Comparison of ENCODE assay signal across 18 cellular contexts in genomic region chr2:176779917-176780316, GRCh38.
DNase-seq lines count a peak whose midpoint lies in the region; ATAC-seq, FAIRE-seq and TF ChIP-seq lines count a peak whose summit lies in the region.
"Had no signal": no experiment of that assay in that cellular context is flagged by ENCODE, and none has a peak within 500 bp of the region (broad histone marks: within the 10 kb centered on the region; RNA-seq: fewer than 3 reads in every experiment).

No MANE protein-coding gene starts in this region.

- no peak overlapping the region for H4K8ac ChIP-seq in IMR-90 (ENCODE audit: low read depth in 2 of 2, low read length in 2 of 2)

- H3K9me3 ChIP-seq in HepG2 (ENCODE audit: low read length), result peaks cover 7% of the 10 kb centered on the region; the same call in 1 of the 2 replicates
- H3K9me3 ChIP-seq in right lobe of liver, result no peaks in the 10 kb centered on the region
- H3K9me3 ChIP-seq in IMR-90 (ENCODE audit: control insufficient read depth, insufficient read depth, low read length), result no peaks in the 10 kb centered on the region
- H3K9me3 ChIP-seq in OCI-LY7 (ENCODE audit: low read length), result peaks cover 58% of the 10 kb centered on the region
- H3K9me3 ChIP-seq in tibial nerve, result no peaks in the 10 kb centered on the region

- H3K18ac ChIP-seq in IMR-90 (ENCODE audit: low read depth, low read length), result no peak overlapping the region

- H2BK15ac ChIP-seq in IMR-90 (ENCODE audit: low read depth, low read length), result no peak overlapping the region

- no peaks in the 10 kb centered on the region for H3K79me1 ChIP-seq in IMR-90 (ENCODE audit: low read depth in 1 of 2, low read length in 2 of 2)

- H3K79me2 ChIP-seq in HepG2 (ENCODE audit: insufficient read depth, low read length) (no peaks in the 10 kb centered on the region), OCI-LY7 (ENCODE audit: insufficient read depth, low read depth, low read length) (no peaks in the 10 kb centered on the region)

- no peak for TF ChIP-seq RAD21 in HepG2 (CRISPR knock-in tag; IDR thresholded peaks at IDR 0.05)
- TF ChIP-seq RAD21 in IMR-90 (IDR thresholded peaks at IDR 0.05; ENCODE audit: low read length), result no peak

- no peak overlapping the region for H3K23ac ChIP-seq in IMR-90 (ENCODE audit: low read depth, low read length)

- no TSS peak for BruUV-seq in HepG2 (replicated peaks; lab: Mats Ljungman, UMichigan)
- BruUV-seq in IMR-90 (replicated peaks; lab: Mats Ljungman, UMichigan), result no TSS peak
- no TSS peak for BruUV-seq in OCI-LY7 (replicated peaks; lab: Mats Ljungman, UMichigan)

- H3K4me2 ChIP-seq in HepG2 (ENCODE audit: low read depth, low read length) (no peak overlapping the region), IMR-90 (ENCODE audit: low read depth, low read length) (no peak overlapping the region), OCI-LY7 (ENCODE audit: low read length) (no peak overlapping the region)

- no peak overlapping the region for H3K56ac ChIP-seq in IMR-90 (ENCODE audit: extremely low read depth, insufficient read depth, low read length)

- no peaks in the 10 kb centered on the region for H3K9me2 ChIP-seq in OCI-LY7 (ENCODE audit: insufficient read depth, low read length)

- H3K36me3 ChIP-seq in HepG2 (replicated peaks in 1 of 2; ENCODE audit: control insufficient read depth in 1 of 2, insufficient read depth in 2 of 2, low read length in 2 of 2) (no peaks in the 10 kb centered on the region), right lobe of liver (no peaks in the 10 kb centered on the region), IMR-90 (ENCODE audit: control insufficient read depth, insufficient read depth, low read length) (no peaks in the 10 kb centered on the region), OCI-LY7 (ENCODE audit: insufficient read depth, low read length) (peaks cover 21% of the 10 kb centered on the region), tibial nerve (no peaks in the 10 kb centered on the region)
- H3K36me3 ChIP-seq: BLaER1 treated with 17β-estradiol and CSF1 and Interleukin-3, amounts not matched to agents 10 nM and 100 nM had no signal

- POLR2A ChIA-PET in HepG2 (lab: Yijun Ruan, JAX), result no interaction called here
- POLR2A ChIA-PET in IMR-90 (lab: Charles Lee; ENCODE audit: unreplicated experiment), result no interaction called here
- POLR2A ChIA-PET in OCI-LY7 (lab: Charles Lee), result no interaction called here

- no peak overlapping the region for H2BK5ac ChIP-seq in IMR-90 (ENCODE audit: low read depth, low read length, poor library complexity, severe bottlenecking)

- intact Hi-C loops in HepG2 (cut with micrococcal nuclease; ENCODE audit: unreplicated experiment) (no loop called here), right lobe of liver (cut with DNase I) (no loop called here), IMR-90 (cut with micrococcal nuclease) (no loop called here), OCI-LY7 (cut with micrococcal nuclease; ENCODE audit: unreplicated experiment) (no loop called here)

- no peaks in the 10 kb centered on the region for H3K4me1 ChIP-seq in HepG2 (ENCODE audit: insufficient read depth, low read length)
- no peaks in the 10 kb centered on the region for H3K4me1 ChIP-seq in right lobe of liver
- H3K4me1 ChIP-seq in IMR-90 (ENCODE audit: control insufficient read depth, insufficient read depth, low read length), result no peaks in the 10 kb centered on the region
- peaks cover 19% of the 10 kb centered on the region for H3K4me1 ChIP-seq in OCI-LY7 (ENCODE audit: insufficient read depth, low read length, poor library complexity, severe bottlenecking)
- no peaks in the 10 kb centered on the region for H3K4me1 ChIP-seq in tibial nerve

- no peak overlapping the region for H3K27ac ChIP-seq in HepG2 (ENCODE audit: extremely low read length, insufficient read depth, low read length)
- no peak overlapping the region for H3K27ac ChIP-seq in right lobe of liver
- no peak overlapping the region for H3K27ac ChIP-seq in IMR-90 (ENCODE audit: insufficient read depth, low read length)
- H3K27ac ChIP-seq in OCI-LY7 (ENCODE audit: low read depth, low read length, poor library complexity, severe bottlenecking), result no peak overlapping the region
- H3K27ac ChIP-seq in tibial nerve, result no peak overlapping the region
- H3K27ac ChIP-seq: BLaER1 treated with 17β-estradiol and CSF1 and Interleukin-3, amounts not matched to agents 10 nM and 100 nM had no signal

- H2AFZ ChIP-seq in HepG2 (ENCODE audit: low read length), result no peak overlapping the region
- no peak overlapping the region for H2AFZ ChIP-seq in IMR-90 (replicated peaks; ENCODE audit: low read length, poor library complexity)
- 0 out of 2 replicates have a peak overlapping the region, but pooled peaks have one; percentile 9 for H2AFZ ChIP-seq in OCI-LY7 (ENCODE audit: low read length)

- no peak overlapping the region for H2BK20ac ChIP-seq in IMR-90 (ENCODE audit: low read depth, low read length)

- TF ChIP-seq CTCF in HepG2 (CRISPR knock-in tag; IDR thresholded peaks at IDR 0.05) (no peak), right lobe of liver (IDR thresholded peaks at IDR 0.05) (no peak), IMR-90 (conservative IDR thresholded peaks at IDR 0.05; ENCODE audit: low read depth, low read length) (no peak), OCI-LY7 (conservative IDR thresholded peaks at IDR 0.05; ENCODE audit: low read length) (no peak), tibial nerve (IDR thresholded peaks at IDR 0.05) (no peak)

- TF ChIP-seq EP300 in HepG2 (IDR thresholded peaks at IDR 0.05; ENCODE audit: low read depth in 2 of 2, low read length in 2 of 2) (no peak), HepG2 (CRISPR knock-in tag; IDR thresholded peaks at IDR 0.05; ENCODE audit: borderline replicate concordance) (no peak), tibial nerve (IDR thresholded peaks at IDR 0.05) (no peak)

- TF ChIP-seq POLR2A in HepG2 (IDR thresholded peaks at IDR 0.05; ENCODE audit: insufficient read depth in 1 of 2, low read depth in 2 of 2, low read length in 2 of 2) (no peak), right lobe of liver (IDR thresholded peaks at IDR 0.05) (no peak), IMR-90 (IDR thresholded peaks at IDR 0.05; ENCODE audit: low read depth, low read length) (no peak), tibial nerve (IDR thresholded peaks at IDR 0.05) (no peak)

- H4K20me1 ChIP-seq in HepG2 (ENCODE audit: insufficient read depth, low read length) (no peaks in the 10 kb centered on the region), IMR-90 (ENCODE audit: insufficient read depth, low read length) (no peaks in the 10 kb centered on the region), OCI-LY7 (ENCODE audit: insufficient read depth, low read length) (no peaks in the 10 kb centered on the region)
- H4K20me1 ChIP-seq: BLaER1 treated with 17β-estradiol and CSF1 and Interleukin-3, amounts not matched to agents 10 nM and 100 nM had no signal

- H3K14ac ChIP-seq in IMR-90 (replicated peaks; ENCODE audit: low read depth, low read length), result no peak overlapping the region

- in situ Hi-C loops in HepG2 (cut with HindIII; ENCODE audit: extremely low pct_ligation_motif_present, low pct_unique_long_range_greater_than_20kb), result no loop called here
- in situ Hi-C loops in IMR-90 (cut with MboI; ENCODE audit: low sequenced_read_pairs), result no loop called here

- H3K9ac ChIP-seq in HepG2 (ENCODE audit: insufficient read depth, low read depth, low read length), result no peak overlapping the region
- no peak overlapping the region for H3K9ac ChIP-seq in IMR-90 (ENCODE audit: low read depth, low read length)
- H3K9ac ChIP-seq: BLaER1 treated with 17β-estradiol and CSF1 and Interleukin-3, amounts not matched to agents 10 nM and 100 nM had no signal

- H3K4ac ChIP-seq in IMR-90 (ENCODE audit: low read depth, low read length), result no peak overlapping the region

- FAIRE-seq in HepG2 (lab: Jason Lieb, UNC), result no peak
- FAIRE-seq: G401.6, GM12891, HTR-8/SVneo had no signal

- WGBS in HepG2 (ENCODE audit: low lambda C conversion rate), result 31% methylated on average over 4 of the region's 4 CpGs
- 75% methylated on average over 4 of the region's 4 CpGs for WGBS in right lobe of liver (ENCODE audit: insufficient coverage, low coverage, low lambda C conversion rate, missing lambda C conversion rate)
- 51% methylated on average over 3 of the region's 4 CpGs; no CpG with 5 or more reads in 1 of the 2 experiments for WGBS in IMR-90 (ENCODE audit: extremely low coverage in 2 of 2, insufficient read length in 1 of 2), 2 experiments
- 92 to 95% methylated on average over 4 of the region's 4 CpGs for WGBS in tibial nerve, 2 donors

- CTCF ChIA-PET in HepG2 (lab: Yijun Ruan, JAX; ENCODE audit: low intra/inter-chr PET ratio, low total read pairs), result no interaction called here
- CTCF ChIA-PET in IMR-90 (lab: Yijun Ruan, JAX), result no interaction called here
- CTCF ChIA-PET in OCI-LY7 (lab: Charles Lee; ENCODE audit: unreplicated experiment), result no interaction called here

- ATAC-seq in HepG2 (no peak), right lobe of liver (no peak), IMR-90 (ENCODE audit: low read depth) (no peak), GM18517 (IDR thresholded peaks at IDR 0.05; ENCODE audit: unreplicated experiment) (no peak)
- ATAC-seq: HCT116 had no signal

- no peak overlapping the region for H2AK9ac ChIP-seq in IMR-90 (replicated peaks; ENCODE audit: low read depth, low read length, poor library complexity)

- DNase-seq in HepG2 (ENCODE audit: low spot score) (no peak), right lobe of liver (no peak), IMR-90 (no peak), OCI-LY7 (ENCODE audit: low spot score) (no peak), tibial nerve (ENCODE audit: low spot score in 2 of 2) (no peak), COLO668 (lab: John Stamatoyannopoulos, UW; ENCODE audit: unreplicated experiment) (no peak)
- DNase-seq: 8988T; CD4-positive, CD25-positive, alpha-beta regulatory T cell; DMS153; GOT3; H7; HFFc6 had no signal

- H4K5ac ChIP-seq in IMR-90 (ENCODE audit: low read depth, low read length), result no peak overlapping the region

- no peak overlapping the region for H3K4me3 ChIP-seq in HepG2 (replicated peaks in 1 of 3; ENCODE audit: insufficient read depth in 1 of 3, low read depth in 2 of 3, low read length in 3 of 3)
- no peak overlapping the region for H3K4me3 ChIP-seq in right lobe of liver
- H3K4me3 ChIP-seq in IMR-90 (ENCODE audit: insufficient read depth, low read depth, low read length), result no peak overlapping the region
- H3K4me3 ChIP-seq in OCI-LY7 (ENCODE audit: low read depth, low read length, poor library complexity, severe bottlenecking), result no peak overlapping the region
- H3K4me3 ChIP-seq in tibial nerve, result no peak overlapping the region
- H3K4me3 ChIP-seq: BLaER1 treated with 17β-estradiol and CSF1 and Interleukin-3, amounts not matched to agents 10 nM and 100 nM had no signal

- no peaks in the 10 kb centered on the region for H3K9me1 ChIP-seq in IMR-90 (ENCODE audit: insufficient read depth, low read length)

- dilution Hi-C loops in IMR-90 (cut with HindIII; ENCODE audit: low sequenced_read_pairs, unreplicated experiment), result no loop called here

- H3K27me3 ChIP-seq in HepG2 (ENCODE audit: control insufficient read depth in 1 of 2, insufficient read depth in 2 of 2, low read length in 2 of 2), result no peaks in the 10 kb centered on the region
- H3K27me3 ChIP-seq in right lobe of liver, result no peaks in the 10 kb centered on the region
- no peaks in the 10 kb centered on the region for H3K27me3 ChIP-seq in IMR-90 (ENCODE audit: control insufficient read depth, insufficient read depth, low read length)
- no peaks in the 10 kb centered on the region for H3K27me3 ChIP-seq in tibial nerve
- H3K27me3 ChIP-seq: BLaER1 treated with 17β-estradiol and CSF1 and Interleukin-3, amounts not matched to agents 10 nM and 100 nM had no signal

- no peak overlapping the region for H4K91ac ChIP-seq in IMR-90 (ENCODE audit: insufficient read depth, low read depth, low read length)

- no peak overlapping the region for H2AK5ac ChIP-seq in IMR-90 (ENCODE audit: low read depth, low read length)

- H2BK120ac ChIP-seq in IMR-90 (ENCODE audit: low read depth, low read length), result no peak overlapping the region
